Comparison of ENCODE assay signal across 17 cellular contexts in the genomic region with DNA sequence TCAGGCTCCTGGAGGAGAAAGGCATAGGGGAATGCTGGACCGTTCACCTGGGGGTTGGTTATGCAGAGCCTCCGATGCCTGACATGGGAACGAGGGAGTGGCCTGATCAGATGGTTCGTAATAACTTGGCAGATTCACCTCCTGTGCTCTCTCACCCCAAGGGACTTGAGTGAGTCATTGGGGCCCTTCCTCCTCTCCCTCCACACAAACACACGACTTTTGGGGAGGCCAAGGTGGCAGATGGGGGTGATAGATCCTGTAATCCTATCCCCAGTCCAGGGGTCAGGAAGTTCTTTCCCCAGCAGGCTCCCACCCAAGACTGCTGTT. TPM values are rescaled to one million over a fixed set of nuclear protein-coding genes. Genes with fewer than 3 reads are reported as not detected.
DNase-seq lines count a peak whose midpoint lies in the region; ATAC-seq and TF ChIP-seq lines count a peak whose summit lies in the region.
"Had no signal": no experiment of that assay in that cellular context is flagged by ENCODE, and none has a peak within 500 bp of the region (broad histone marks: within the 10 kb centered on the region; RNA-seq: fewer than 3 reads in every experiment).

No MANE protein-coding gene starts in this region.

- H3K4me1 Mint-ChIP-seq in activated T-cell treated with anti-CD3 and anti-CD28 coated beads, Interleukin-2, amount 50 U/mL, for 72 hours (ENCODE audit: low read depth), result peaks cover 21% of the 10 kb centered on the region

- TF ChIP-seq CTCF in OCI-LY7 (conservative IDR thresholded peaks at IDR 0.05; ENCODE audit: low read length), result no peak

- peak overlapping the region in 1 of 2 donors; percentile 7 for H3K27ac Mint-ChIP-seq in activated naive CD4-positive, alpha-beta T cell treated with anti-CD3 and anti-CD28 coated beads, Interleukin-2, amount 50 U/mL, for 72 hours
- no peak overlapping the region for H3K27ac Mint-ChIP-seq in activated T-cell treated with anti-CD3 and anti-CD28 coated beads, Interleukin-2, amount 50 U/mL, for 72 hours

- peaks cover 14% of the 10 kb centered on the region for H3K4me1 ChIP-seq in OCI-LY7 (ENCODE audit: insufficient read depth, low read length, poor library complexity, severe bottlenecking)

- POLR2A ChIA-PET in OCI-LY7 (lab: Charles Lee), result interaction anchor here (1.1 kb wide), 1 partner anchor 15 kb away, joined by 4 read pairs; no protein-coding TSS in a partner anchor

- H3K4me3 ChIP-seq in OCI-LY7 (ENCODE audit: low read depth, low read length, poor library complexity, severe bottlenecking), result no peak overlapping the region
- H3K4me3 ChIP-seq: thoracic aorta had no signal

- H3K4me2 ChIP-seq in OCI-LY7 (ENCODE audit: low read length), result no peak overlapping the region
- H3K4me2 ChIP-seq: KMS-11 had no signal

- H3K9me3 ChIP-seq in OCI-LY7 (ENCODE audit: low read length), result no peaks in the 10 kb centered on the region
- H3K9me3 ChIP-seq: thoracic aorta had no signal

- no peak overlapping the region for H3K4me3 Mint-ChIP-seq in activated T-cell treated with anti-CD3 and anti-CD28 coated beads, Interleukin-2, amount 50 U/mL, for 72 hours

- H3K27me3 Mint-ChIP-seq in activated T-cell treated with anti-CD3 and anti-CD28 coated beads, Interleukin-2, amount 50 U/mL, for 72 hours (ENCODE audit: low read depth), result no peaks in the 10 kb centered on the region

- H3K9me3 Mint-ChIP-seq in activated naive CD4-positive, alpha-beta T cell treated with anti-CD3 and anti-CD28 coated beads, Interleukin-2, amount 50 U/mL, for 72 hours, result peaks cover 4 to 5% of the 10 kb centered on the region in 2 donors
- H3K9me3 Mint-ChIP-seq in activated T-cell treated with anti-CD3 and anti-CD28 coated beads, Interleukin-2, amount 50 U/mL, for 72 hours, result no peaks in the 10 kb centered on the region

- no TSS peak for BruUV-seq in OCI-LY7 (replicated peaks; lab: Mats Ljungman, UMichigan)

- CTCF ChIA-PET in OCI-LY7 (lab: Charles Lee; ENCODE audit: unreplicated experiment), result no interaction called here

- no peak overlapping the region for H3K27ac ChIP-seq in OCI-LY7 (ENCODE audit: low read depth, low read length, poor library complexity, severe bottlenecking)
- H3K27ac ChIP-seq: 22Rv1, KMS-11, thoracic aorta had no signal

- ATAC-seq in activated naive CD4-positive, alpha-beta T cell treated with anti-CD3 and anti-CD28 coated beads, Interleukin-2, amount 50 U/mL, for 72 hours, result no peak
- no peak for ATAC-seq in activated T-cell treated with anti-CD3 and anti-CD28 coated beads, Interleukin-2, amount 50 U/mL, for 72 hours (replicated peaks in 1 of 2)
- ATAC-seq: SK-N-SH treated with all-trans-retinoic acid at 6 μM for 48 hours had no signal

- H3K9me2 ChIP-seq in OCI-LY7 (ENCODE audit: insufficient read depth, low read length), result no peaks in the 10 kb centered on the region

- no peak for TF ChIP-seq POLR2A in erythroblast (IDR thresholded peaks at IDR 0.05; ENCODE audit: low read length)

- H3K36me3 Mint-ChIP-seq in activated naive CD4-positive, alpha-beta T cell treated with anti-CD3 and anti-CD28 coated beads, Interleukin-2, amount 50 U/mL, for 72 hours, result peaks cover 4 to 7% of the 10 kb centered on the region in 2 donors
- peaks cover 0 to 1% of the 10 kb centered on the region in 2 donors for H3K36me3 Mint-ChIP-seq in activated T-cell treated with anti-CD3 and anti-CD28 coated beads, Interleukin-2, amount 50 U/mL, for 72 hours (ENCODE audit: insufficient read depth in 2 of 2)

- H4K20me1 ChIP-seq in OCI-LY7 (ENCODE audit: insufficient read depth, low read length), result no peaks in the 10 kb centered on the region

- no peaks in the 10 kb centered on the region for H3K79me2 ChIP-seq in OCI-LY7 (ENCODE audit: insufficient read depth, low read depth, low read length)

- DNase-seq in NCI-H82 (lab: John Stamatoyannopoulos, UW), result peak; percentile 48
- no peak for DNase-seq in NCI-H82 treated with DMSO at 0.1 percent for 48 hours (lab: John Stamatoyannopoulos, UW; ENCODE audit: unreplicated experiment)
- peak; percentile 12 for DNase-seq in OCI-LY7 (ENCODE audit: low spot score)
- DNase-seq in erythroblast (lab: John Stamatoyannopoulos, UW), result peak; percentile 11 to 16
- DNase-seq in stromal cell of bone marrow (ENCODE audit: low read depth), result peak; percentile 31
- no peak for DNase-seq in activated naive CD4-positive, alpha-beta T cell treated with anti-CD3 and anti-CD28 coated beads, Interleukin-2, amount 50 U/mL, for 72 hours (ENCODE audit: low spot score in 2 of 2)
- no peak for DNase-seq in activated gamma-delta T cell (lab: John Stamatoyannopoulos, UW)
- DNase-seq in activated T-cell treated with anti-CD3 and anti-CD28 coated beads, Interleukin-2, amount 50 U/mL, for 72 hours, result no peak
- DNase-seq: activated T-cell treated with anti-CD3 and anti-CD28 coated beads, Interleukin-2, amount 50 U/mL, for 48 hours; anterior cingulate cortex; cortex of kidney; DMS53; NCI-H1930 had no signal

- H2AFZ ChIP-seq in OCI-LY7 (ENCODE audit: low read length), result 0 out of 2 replicates have a peak overlapping the region, but pooled peaks have one; percentile 14

- H3K36me3 ChIP-seq in OCI-LY7 (ENCODE audit: insufficient read depth, low read length), result no peaks in the 10 kb centered on the region
- H3K36me3 ChIP-seq: thoracic aorta had no signal

- intact Hi-C loops in OCI-LY7 (cut with micrococcal nuclease; ENCODE audit: unreplicated experiment), result no loop called here

RNA-seq across cellular contexts. Expression of gene ARFGEF2, which starts 45.6 kb away (rescaled TPM):
- total RNA-seq in OCI-LY7 (2014; rRNA removed; shearing (Covaris generic)), result 18.4 and 23.4 TPM in 2 replicates
- 40.3 and 42.1 TPM in 2 replicates for total RNA-seq in OCI-LY7 (2022)
- total RNA-seq in activated naive CD4-positive, alpha-beta T cell treated with anti-CD3 and anti-CD28 coated beads, Interleukin-2, amount 50 U/mL, for 72 hours, result 10 to 100 TPM; 23.6 to 24.7 TPM
- 10 to 100 TPM; 23.3 to 23.6 TPM for total RNA-seq in activated T-cell treated with anti-CD3 and anti-CD28 coated beads, Interleukin-2, amount 50 U/mL, for 72 hours

RNA-seq across cellular contexts. Expression of gene PREX1, which starts 48.1 kb away (rescaled TPM):
- 20.2 and 25.3 TPM in 2 replicates for total RNA-seq in OCI-LY7 (2014; rRNA removed; shearing (Covaris generic))
- 20.7 and 24.7 TPM in 2 replicates for total RNA-seq in OCI-LY7 (2022)
- total RNA-seq in activated naive CD4-positive, alpha-beta T cell treated with anti-CD3 and anti-CD28 coated beads, Interleukin-2, amount 50 U/mL, for 72 hours, result 10 to 100 TPM; 30.6 to 51.8 TPM
- 100 to 1,000 TPM in 1 of 2 donors, 10 to 100 TPM in 1; 85.6 to 112 TPM for total RNA-seq in activated T-cell treated with anti-CD3 and anti-CD28 coated beads, Interleukin-2, amount 50 U/mL, for 72 hours

Comparison
In these comparisons a context has a peak if more than half of its experiments do, and no peak if none do; other contexts are left out.
1. DNase-seq: peak in NCI-H82 (single experiment), OCI-LY7 (single experiment), erythroblast (2 of 2) and stromal cell of bone marrow (single experiment); none in NCI-H82 treated with DMSO at 0.1 percent for 48 hours (single experiment), activated naive CD4-positive, alpha-beta T cell treated with anti-CD3 and anti-CD28 coated beads, Interleukin-2, amount 50 U/mL, for 72 hours (0 of 2), activated gamma-delta T cell (single experiment) and activated T-cell treated with anti-CD3 and anti-CD28 coated beads, Interleukin-2, amount 50 U/mL, for 72 hours (0 of 2).